8 cellular contexts compared by ENCODE assay signal in the genomic region with DNA sequence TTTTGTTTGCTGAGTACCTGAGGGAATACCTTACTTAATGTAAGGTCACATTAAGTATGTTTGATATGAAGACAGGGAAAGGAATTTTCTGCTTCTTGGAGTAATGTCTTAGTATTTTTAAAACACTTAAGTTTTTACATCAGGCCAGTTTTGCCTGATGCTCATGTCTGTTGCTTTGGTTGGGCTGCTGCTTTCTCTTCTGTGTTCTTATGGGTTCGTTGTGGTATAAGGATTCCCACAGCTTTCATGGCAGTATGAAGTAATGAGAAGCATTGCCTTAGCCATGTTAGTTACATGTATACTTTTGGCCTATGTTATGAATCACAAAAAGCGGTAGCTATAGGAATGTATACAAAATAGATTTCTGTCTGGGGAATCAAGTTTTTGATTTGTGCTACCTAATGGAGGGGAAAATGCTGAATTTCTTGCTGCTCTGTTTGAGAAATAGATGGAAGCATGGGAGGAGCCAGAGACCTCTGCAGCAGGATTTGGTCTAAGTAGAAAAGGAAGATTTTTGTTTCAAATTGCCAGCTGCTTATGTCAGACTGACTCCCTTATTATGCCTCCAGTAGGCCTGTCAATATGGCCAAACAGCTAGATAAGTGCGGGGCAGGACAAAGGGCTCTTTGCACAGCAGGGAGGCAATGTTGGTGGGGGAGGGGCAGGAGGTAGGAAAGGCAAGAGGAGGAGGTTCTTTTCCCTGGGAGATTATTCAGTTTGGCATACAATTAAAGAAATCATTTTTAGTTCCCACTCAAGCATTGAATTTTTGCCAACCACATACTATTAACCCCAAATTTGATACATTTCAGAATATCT. TPM values are rescaled to one million over a fixed set of nuclear protein-coding genes. Genes with fewer than 3 reads are reported as not detected.
DNase-seq lines count a peak whose midpoint lies in the region; ATAC-seq and TF ChIP-seq lines count a peak whose summit lies in the region.

No MANE protein-coding gene starts in this region.

- H3K9ac ChIP-seq in fibroblast of lung (ENCODE audit: insufficient read depth, low read length): peak overlapping the region; percentile 33

- H3K4me1 ChIP-seq in fibroblast of lung (ENCODE audit: control insufficient read depth, extremely low read depth, insufficient read depth, low read length): peaks cover 11% of the 10 kb centered on the region

- peaks cover 100% of the 10 kb centered on the region for H3K79me2 ChIP-seq in fibroblast of lung (ENCODE audit: control insufficient read depth, insufficient read depth, low read length)

- H2AFZ ChIP-seq in fibroblast of lung (ENCODE audit: low read length): no peak overlapping the region

- H3K9me3 ChIP-seq in fibroblast of lung (ENCODE audit: control insufficient read depth, insufficient read depth, low read depth, low read length): no peaks in the 10 kb centered on the region

- no peaks in the 10 kb centered on the region for H3K36me3 ChIP-seq in fibroblast of lung (ENCODE audit: control insufficient read depth, insufficient read depth, low read length)

- ATAC-seq in GM19328 (IDR thresholded peaks at IDR 0.05; ENCODE audit: unreplicated experiment) (no peak), GM21515 (IDR thresholded peaks at IDR 0.05; ENCODE audit: unreplicated experiment) (no peak)

- H3K27me3 ChIP-seq in fibroblast of lung (ENCODE audit: control insufficient read depth, insufficient read depth, low read length): no peaks in the 10 kb centered on the region

- DNase-seq in NCI-H526 (lab: John Stamatoyannopoulos, UW) (peak; percentile 57 to 78), NCI-H526 treated with DMSO at 0.1 percent for 48 hours (lab: John Stamatoyannopoulos, UW) (no peak), fibroblast of lung (ENCODE audit: low read depth in 2 of 2) (peak; percentile 40 to 46), nucleus accumbens (lab: John Stamatoyannopoulos, UW) (peak in 48 of 56 donors; percentile 2 to 80 (median 30)), GM03348 (ENCODE audit: low spot score) (no peak)

- peak overlapping the region; percentile 21 to 99 (median 97) for H3K4me3 ChIP-seq in fibroblast of lung (replicated peaks in 1 of 4; ENCODE audit: control extremely low read depth in 1 of 4, insufficient read depth in 1 of 4, low read depth in 3 of 4, low read length in 4 of 4)

- no peak for TF ChIP-seq CTCF in fibroblast of lung (conservative IDR thresholded peaks at IDR 0.05 in 1 of 2, IDR thresholded peaks at IDR 0.05 in 1 of 2; ENCODE audit: low read depth in 1 of 2, low read length in 2 of 2)

- peaks cover 16% of the 10 kb centered on the region for H4K20me1 ChIP-seq in fibroblast of lung (ENCODE audit: control insufficient read depth, extremely low read depth, insufficient read depth, low read length)

- H3K4me2 ChIP-seq in fibroblast of lung (ENCODE audit: extremely low read depth, insufficient read depth, low read length): peak overlapping the region; percentile 90

- H3K27ac ChIP-seq in fibroblast of lung (ENCODE audit: insufficient read depth, low read length): peak overlapping the region; percentile 51

TF ChIP-seq in PFSK-1, 5 proteins besides CTCF, POLR2A, EP300 and RAD21:
- TF ChIP-seq SIN3A (IDR thresholded peaks at IDR 0.05; ENCODE audit: borderline replicate concordance, insufficient read depth, low read length): 0 out of 2 replicates have a peak, but pooled peaks have one; percentile 17
- TF ChIP-seq, protein P1, sequence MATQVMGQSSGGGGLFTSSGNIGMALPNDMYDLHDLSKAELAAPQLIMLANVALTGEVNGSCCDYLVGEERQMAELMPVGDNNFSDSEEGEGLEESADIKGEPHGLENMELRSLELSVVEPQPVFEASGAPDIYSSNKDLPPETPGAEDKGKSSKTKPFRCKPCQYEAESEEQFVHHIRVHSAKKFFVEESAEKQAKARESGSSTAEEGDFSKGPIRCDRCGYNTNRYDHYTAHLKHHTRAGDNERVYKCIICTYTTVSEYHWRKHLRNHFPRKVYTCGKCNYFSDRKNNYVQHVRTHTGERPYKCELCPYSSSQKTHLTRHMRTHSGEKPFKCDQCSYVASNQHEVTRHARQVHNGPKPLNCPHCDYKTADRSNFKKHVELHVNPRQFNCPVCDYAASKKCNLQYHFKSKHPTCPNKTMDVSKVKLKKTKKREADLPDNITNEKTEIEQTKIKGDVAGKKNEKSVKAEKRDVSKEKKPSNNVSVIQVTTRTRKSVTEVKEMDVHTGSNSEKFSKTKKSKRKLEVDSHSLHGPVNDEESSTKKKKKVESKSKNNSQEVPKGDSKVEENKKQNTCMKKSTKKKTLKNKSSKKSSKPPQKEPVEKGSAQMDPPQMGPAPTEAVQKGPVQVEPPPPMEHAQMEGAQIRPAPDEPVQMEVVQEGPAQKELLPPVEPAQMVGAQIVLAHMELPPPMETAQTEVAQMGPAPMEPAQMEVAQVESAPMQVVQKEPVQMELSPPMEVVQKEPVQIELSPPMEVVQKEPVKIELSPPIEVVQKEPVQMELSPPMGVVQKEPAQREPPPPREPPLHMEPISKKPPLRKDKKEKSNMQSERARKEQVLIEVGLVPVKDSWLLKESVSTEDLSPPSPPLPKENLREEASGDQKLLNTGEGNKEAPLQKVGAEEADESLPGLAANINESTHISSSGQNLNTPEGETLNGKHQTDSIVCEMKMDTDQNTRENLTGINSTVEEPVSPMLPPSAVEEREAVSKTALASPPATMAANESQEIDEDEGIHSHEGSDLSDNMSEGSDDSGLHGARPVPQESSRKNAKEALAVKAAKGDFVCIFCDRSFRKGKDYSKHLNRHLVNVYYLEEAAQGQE (IDR thresholded peaks at IDR 0.05; ENCODE audit: insufficient read depth in 1 of 2, low read depth in 2 of 2, low read length in 2 of 2): 0 out of 4 replicates have a peak, but pooled peaks of 1 of the 2 experiments have one; percentile 22
- no peak for TF ChIP-seq POLR2AphosphoS5 (IDR thresholded peaks at IDR 0.05; ENCODE audit: low read depth, low read length)
- TF ChIP-seq FOXP2 (optimal IDR thresholded peaks at IDR 0.05; ENCODE audit: borderline replicate concordance, extremely low read depth, extremely low read length, insufficient read depth): no peak

RNA-seq across cellular contexts. Expression of a gene that starts 5.2 kb away (rescaled TPM):
- polyA plus RNA-seq in PFSK-1 (2012; ENCODE audit: insufficient read length, low read depth): 48.5 TPM
- total RNA-seq in fibroblast of lung: 29.8 and 53.7 TPM in 2 replicates
- 39.5 and 62.5 TPM in 2 replicates for polyA plus RNA-seq in fibroblast of lung
- 26.6 and 49.8 TPM in 2 replicates for polyA plus RNA-seq in fibroblast of lung (2012)
- 75.8 and 88.6 TPM in 2 replicates for polyA minus RNA-seq in fibroblast of lung (ENCODE audit: low replicate concordance)

RNA-seq across cellular contexts. Expression of a gene that starts 39.8 kb away (rescaled TPM):
- 20.3 TPM for polyA plus RNA-seq in PFSK-1 (2012; ENCODE audit: insufficient read length, low read depth)
- 59.9 and 68.3 TPM in 2 replicates for total RNA-seq in fibroblast of lung
- polyA plus RNA-seq in fibroblast of lung: 48.9 and 57.8 TPM in 2 replicates
- polyA plus RNA-seq in fibroblast of lung (2012): 40.5 and 46.6 TPM in 2 replicates
- polyA minus RNA-seq in fibroblast of lung (ENCODE audit: low replicate concordance): 15.4 and 32.2 TPM in 2 replicates

Comparison
In these comparisons a context has a peak if more than half of its experiments do, and no peak if none do; other contexts are left out.
1. DNase-seq: peak in NCI-H526 (2 of 2), fibroblast of lung (2 of 2) and nucleus accumbens (48 of 56); none in NCI-H526 treated with DMSO at 0.1 percent for 48 hours (single experiment) and GM03348 (single experiment).